8 cellular contexts compared by ENCODE assay signal in the genomic region with DNA sequence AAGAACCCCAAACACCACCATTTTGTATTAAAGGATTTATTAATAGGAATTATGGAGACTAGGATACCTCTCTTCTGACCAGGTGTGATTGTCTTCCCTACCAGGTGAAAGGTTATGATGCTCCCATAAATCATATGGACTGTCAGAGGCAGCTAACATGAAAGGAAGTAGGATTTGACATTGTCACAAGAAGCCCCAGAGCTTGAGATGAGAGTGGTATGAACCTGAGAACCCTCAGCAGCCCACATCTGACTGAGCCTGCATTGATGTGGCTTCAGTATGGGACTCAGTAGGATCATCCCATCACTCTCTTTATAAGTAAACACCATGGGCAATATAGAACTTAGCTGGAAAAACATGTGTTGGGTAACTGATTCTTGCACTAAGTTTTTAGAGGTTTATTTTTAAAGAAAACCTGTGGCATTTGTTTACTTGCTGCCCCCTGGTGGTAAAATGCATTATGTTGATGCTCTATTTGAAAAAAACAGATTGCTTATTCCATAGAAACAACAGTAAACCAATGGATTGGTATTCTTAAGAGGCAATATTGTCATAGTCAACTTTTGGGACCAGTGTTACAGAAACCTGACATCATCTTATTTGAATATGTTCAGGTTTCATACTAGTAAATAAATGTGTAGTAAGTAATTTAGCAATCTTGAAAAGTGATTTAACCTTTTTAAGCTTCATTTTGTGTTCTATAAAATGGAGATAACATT. TPM values are rescaled to one million over a fixed set of nuclear protein-coding genes. Genes with fewer than 3 reads are reported as not detected.
DNase-seq lines count a peak whose midpoint lies in the region; ATAC-seq and TF ChIP-seq lines count a peak whose summit lies in the region.

No MANE protein-coding gene starts in this region.

- DNase-seq in Calu3 = peak; percentile 62
- DNase-seq in NCI-H1092 treated with DMSO at 0.1 percent for 48 hours (lab: John Stamatoyannopoulos, UW) = peak; percentile 32
- DNase-seq in activated CD4-positive, alpha-beta T cell treated with anti-CD3 and anti-CD28 coated beads, Interleukin-2, amount 50 U/mL, for 1 hour = peak; percentile 32
- peak; percentile 58 to 67 (median 61) for DNase-seq in immature natural killer cell
- no peak for DNase-seq in transverse colon

- CTCF ChIA-PET in Calu3 (lab: Charles Lee) = interaction anchor here (0.8 to 1.2 kb wide), 2 partner anchors 13 to 99 kb away, joined by 3 to 4 read pairs; no protein-coding TSS in a partner anchor

- no peak overlapping the region for H3K4me3 ChIP-seq in transverse colon

- in situ Hi-C loops in transverse colon (cut with MboI; ENCODE audit: low pct_ligation_motif_present in 1 of 4, low pct_unique_long_range_greater_than_20kb in 1 of 4, low sequenced_read_pairs in 3 of 4) = loop anchor here in 3 of 4 donors (5.0 to 25.0 kb wide), 4 partner anchors 98 to 721 kb away; no protein-coding TSS in a partner anchor

- no peak for TF ChIP-seq EP300 in transverse colon (IDR thresholded peaks at IDR 0.05; ENCODE audit: low read depth)

- H3K4me3 Mint-ChIP-seq in Calu3 (ENCODE audit: low read depth, unreplicated experiment) (no peak overlapping the region), immature natural killer cell (no peak overlapping the region)

- no peak for ATAC-seq in GM18502 (IDR thresholded peaks at IDR 0.05; ENCODE audit: poor library complexity, unreplicated experiment)
- ATAC-seq in HG03342 (IDR thresholded peaks at IDR 0.05; ENCODE audit: unreplicated experiment) = no peak

- H3K27me3 Mint-ChIP-seq in Calu3 (ENCODE audit: unreplicated experiment) (no peaks in the 10 kb centered on the region), immature natural killer cell (ENCODE audit: low read depth in 3 of 3) (peaks cover 1 to 5% (median 3%) of the 10 kb centered on the region in 3 donors)

- no peaks in the 10 kb centered on the region for H3K4me1 ChIP-seq in transverse colon

- H3K4me1 Mint-ChIP-seq in Calu3 (ENCODE audit: low read depth, unreplicated experiment) = no peaks in the 10 kb centered on the region
- H3K4me1 Mint-ChIP-seq in immature natural killer cell = peaks cover 22 to 48% of the 10 kb centered on the region in 2 donors

- peaks cover 0 to 31% (median 8%) of the 10 kb centered on the region in 4 donors for H3K36me3 ChIP-seq in transverse colon

- no peaks in the 10 kb centered on the region for H3K27me3 ChIP-seq in transverse colon

- H3K27ac Mint-ChIP-seq in Calu3 (ENCODE audit: unreplicated experiment) (no peak overlapping the region), immature natural killer cell (peak overlapping the region in 5 of 6 donors; percentile 38 to 76 (median 51))

- TF ChIP-seq POLR2A in transverse colon (IDR thresholded peaks at IDR 0.05) = no peak

- H3K36me3 Mint-ChIP-seq in Calu3 (ENCODE audit: insufficient read depth, unreplicated experiment) (peaks cover 22% of the 10 kb centered on the region), immature natural killer cell (peaks cover 16 to 42% (median 37%) of the 10 kb centered on the region in 3 donors)

- no peaks in the 10 kb centered on the region for H3K9me3 ChIP-seq in transverse colon

- H3K9me3 Mint-ChIP-seq in Calu3 (ENCODE audit: low read depth, unreplicated experiment) (no peaks in the 10 kb centered on the region), immature natural killer cell (no peaks in the 10 kb centered on the region)

- intact Hi-C loops in Calu3 (cut with micrococcal nuclease; ENCODE audit: unreplicated experiment) = loop anchor here (1.0 kb wide), 1 partner anchor 213 kb away; no protein-coding TSS in a partner anchor
- intact Hi-C loops in transverse colon (cut with DNase I; ENCODE audit: low total_unique reads) = no loop called here

- TF ChIP-seq CTCF in 22Rv1 (IDR thresholded peaks at IDR 0.05) (peak; percentile 91), Calu3 (IDR thresholded peaks at IDR 0.05; ENCODE audit: unreplicated experiment) (peak; percentile 54), transverse colon (IDR thresholded peaks at IDR 0.05) (peak; percentile 62 to 70 (median 64))

- BruUV-seq in Calu3 (replicated peaks; lab: Mats Ljungman, UMichigan) = no TSS peak

- no peak overlapping the region for H3K27ac ChIP-seq in 22Rv1
- H3K27ac ChIP-seq in transverse colon = no peak overlapping the region

RNA-seq across cellular contexts. Expression of a gene that starts 16.6 kb away (rescaled TPM):
- total RNA-seq in Calu3 (2022) (299 and 384 TPM in 2 replicates), transverse colon (100 to 1,000 TPM in 1 of 4 donors, 10 to 100 TPM in 3; 32.9 to 741 (median 62.1) TPM)
- 100 to 1,000 TPM; 131 to 160 (median 135) TPM for polyA plus RNA-seq in immature natural killer cell

RNA-seq across cellular contexts. Expression of a gene that starts 40.1 kb away (rescaled TPM):
- 29.9 and 33.6 TPM in 2 replicates for total RNA-seq in Calu3 (2022)
- polyA plus RNA-seq in immature natural killer cell = 10 to 100 TPM; 42.5 to 52.1 (median 44.4) TPM
- total RNA-seq in transverse colon = 10 to 100 TPM in 2 of 4 donors, 1 to 10 TPM in 2; 3.2 to 21.0 (median 13.0) TPM
